In the genomic region with DNA sequence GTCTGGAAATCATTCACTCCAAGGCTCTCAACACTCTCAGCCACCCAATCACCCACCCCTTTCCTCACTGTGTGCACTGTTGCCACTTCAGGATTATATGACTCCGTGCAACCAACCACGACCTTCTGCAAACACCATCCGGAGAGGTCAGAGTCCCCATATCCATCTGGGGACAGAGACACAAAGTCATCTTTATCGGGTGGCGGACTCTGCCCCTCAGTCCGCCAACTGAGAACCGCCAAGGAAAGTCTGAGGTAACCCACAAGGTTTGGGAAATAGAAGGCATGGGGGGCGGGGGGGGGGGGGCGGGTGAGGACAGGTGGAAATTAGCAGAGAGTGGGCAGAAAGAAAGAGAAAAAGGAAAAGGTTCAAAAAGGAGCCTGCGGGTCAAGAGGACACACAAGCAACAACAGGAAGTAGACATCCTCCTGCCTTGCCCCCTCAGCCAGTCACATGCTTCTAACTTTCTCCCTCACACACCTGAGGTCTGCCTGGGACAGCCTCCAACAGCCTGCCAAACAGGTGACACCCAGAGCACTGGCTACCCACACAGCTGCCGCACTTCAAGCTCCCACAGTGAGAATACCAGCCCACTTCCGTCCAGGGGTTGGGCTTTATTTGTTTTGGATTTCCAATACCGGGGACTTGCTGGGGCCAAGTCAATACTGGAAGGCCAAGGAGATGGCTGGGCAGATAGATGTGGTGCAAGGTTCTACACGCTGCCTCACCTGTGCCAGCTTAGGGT, we compare ENCODE assay signal across 11 cellular contexts. TPM values are rescaled to one million over a fixed set of nuclear protein-coding genes. Genes with fewer than 3 reads are reported as not detected.
DNase-seq lines count a peak whose midpoint lies in the region; ATAC-seq and TF ChIP-seq lines count a peak whose summit lies in the region.
"Had no signal": no experiment of that assay in that cellular context is flagged by ENCODE, and none has a peak within 500 bp of the region (broad histone marks: within the 10 kb centered on the region; RNA-seq: fewer than 3 reads in every experiment).

No MANE protein-coding gene starts in this region.

- CTCF ChIA-PET in CD4-positive, alpha-beta memory T cell (lab: Charles Lee; ENCODE audit: partially characterized antibody) = no interaction called here
- CTCF ChIA-PET in WTC11 (lab: Charles Lee) = interaction anchor here (2.7 kb wide), 1 partner anchor 34 kb away, joined by 10 read pairs; no protein-coding TSS in a partner anchor

- no peak overlapping the region for H3K27ac ChIP-seq in CD4-positive, alpha-beta memory T cell (ENCODE audit: low read depth, low read length)
- H3K27ac ChIP-seq in lower lobe of right lung = no peak overlapping the region
- no peak overlapping the region for H3K27ac ChIP-seq in foreskin keratinocyte

- no peak for ATAC-seq in WTC11
- ATAC-seq in lower lobe of right lung = peak; percentile 82 to 89
- no peak for ATAC-seq in foreskin keratinocyte
- ATAC-seq in GM19463 (IDR thresholded peaks at IDR 0.05; ENCODE audit: unreplicated experiment) = no peak

- peak overlapping the region in 4 of 7 donors; percentile 22 to 78 (median 48) for H3K27ac Mint-ChIP-seq in CD4-positive, alpha-beta memory T cell
- peak overlapping the region; percentile 45; the same call in 1 of the 2 replicates for H3K27ac Mint-ChIP-seq in WTC11

- no peak for DNase-seq in CD4-positive, alpha-beta memory T cell
- DNase-seq in DMS79 treated with DMSO at 0.1 percent for 48 hours (lab: John Stamatoyannopoulos, UW) (peak; percentile 22), WTC11 (ENCODE audit: low spot score) (no peak), lower lobe of right lung (peak; percentile 67), foreskin keratinocyte (no peak), iPS-NIHi7 (ENCODE audit: extremely low spot score) (no peak), NCI-H446 (lab: John Stamatoyannopoulos, UW) (no peak)
- DNase-seq: C1 segment of cervical spinal cord, NCI-H187 had no signal

- TF ChIP-seq CTCF in WTC11 (IDR thresholded peaks at IDR 0.05) = no peak
- no peak for TF ChIP-seq CTCF in lower lobe of right lung (IDR thresholded peaks at IDR 0.05)
- TF ChIP-seq CTCF in foreskin keratinocyte (conservative IDR thresholded peaks at IDR 0.05) = no peak

- no peaks in the 10 kb centered on the region for H3K9me3 Mint-ChIP-seq in CD4-positive, alpha-beta memory T cell
- H3K9me3 Mint-ChIP-seq in WTC11 = no peaks in the 10 kb centered on the region
- H3K9me3 Mint-ChIP-seq: central memory CD8-positive, alpha-beta T cell had no signal

- H3K27me3 ChIP-seq in CD4-positive, alpha-beta memory T cell (ENCODE audit: insufficient read depth, low read length) = no peaks in the 10 kb centered on the region
- H3K27me3 ChIP-seq in lower lobe of right lung (ENCODE audit: low read depth) (no peaks in the 10 kb centered on the region), foreskin keratinocyte (no peaks in the 10 kb centered on the region)

- H3K9me3 ChIP-seq in CD4-positive, alpha-beta memory T cell (ENCODE audit: control insufficient read depth in 1 of 2, low read length in 2 of 2) = no peaks in the 10 kb centered on the region
- H3K9me3 ChIP-seq in lower lobe of right lung = no peaks in the 10 kb centered on the region

- intact Hi-C loops in CD4-positive, alpha-beta memory T cell (cut with micrococcal nuclease) = no loop called here
- intact Hi-C loops in lower lobe of right lung (cut with DNase I) = no loop called here

- peaks cover 0 to 9% of the 10 kb centered on the region in 2 donors for H3K36me3 Mint-ChIP-seq in CD4-positive, alpha-beta memory T cell
- H3K36me3 Mint-ChIP-seq in WTC11 = peaks cover 4% of the 10 kb centered on the region; the same call in 1 of the 2 replicates

- POLR2A ChIA-PET in CD4-positive, alpha-beta memory T cell (lab: Charles Lee; ENCODE audit: partially characterized antibody) = no interaction called here
- POLR2A ChIA-PET in WTC11 (lab: Charles Lee) = no interaction called here

- H3K4me1 Mint-ChIP-seq in CD4-positive, alpha-beta memory T cell = peaks cover 28 to 74% (median 45%) of the 10 kb centered on the region in 4 donors
- H3K4me1 Mint-ChIP-seq in WTC11 = peaks cover 81% of the 10 kb centered on the region

- no peaks in the 10 kb centered on the region for H3K27me3 Mint-ChIP-seq in CD4-positive, alpha-beta memory T cell
- no peaks in the 10 kb centered on the region for H3K27me3 Mint-ChIP-seq in WTC11 (ENCODE audit: low read depth)
- H3K27me3 Mint-ChIP-seq: central memory CD8-positive, alpha-beta T cell had no signal

- H3K4me1 ChIP-seq in CD4-positive, alpha-beta memory T cell (ENCODE audit: insufficient read depth, low read length) = peaks cover 6% of the 10 kb centered on the region
- H3K4me1 ChIP-seq in lower lobe of right lung = peaks cover 8% of the 10 kb centered on the region
- H3K4me1 ChIP-seq in foreskin keratinocyte = no peaks in the 10 kb centered on the region

- no peaks in the 10 kb centered on the region for H3K36me3 ChIP-seq in CD4-positive, alpha-beta memory T cell (ENCODE audit: insufficient read depth, low read length)
- H3K36me3 ChIP-seq in lower lobe of right lung = no peaks in the 10 kb centered on the region

- no peak overlapping the region for H3K4me3 Mint-ChIP-seq in CD4-positive, alpha-beta memory T cell
- H3K4me3 Mint-ChIP-seq in WTC11 = no peak overlapping the region
- H3K4me3 Mint-ChIP-seq: central memory CD8-positive, alpha-beta T cell had no signal

- H3K4me3 ChIP-seq in CD4-positive, alpha-beta memory T cell (ENCODE audit: low read length in 2 of 2) = no peak overlapping the region
- H3K4me3 ChIP-seq in lower lobe of right lung = no peak overlapping the region

TF ChIP-seq in WTC11, 78 proteins besides CTCF, POLR2A, EP300 and RAD21 (continues in another document):
- TF ChIP-seq, protein P1, sequence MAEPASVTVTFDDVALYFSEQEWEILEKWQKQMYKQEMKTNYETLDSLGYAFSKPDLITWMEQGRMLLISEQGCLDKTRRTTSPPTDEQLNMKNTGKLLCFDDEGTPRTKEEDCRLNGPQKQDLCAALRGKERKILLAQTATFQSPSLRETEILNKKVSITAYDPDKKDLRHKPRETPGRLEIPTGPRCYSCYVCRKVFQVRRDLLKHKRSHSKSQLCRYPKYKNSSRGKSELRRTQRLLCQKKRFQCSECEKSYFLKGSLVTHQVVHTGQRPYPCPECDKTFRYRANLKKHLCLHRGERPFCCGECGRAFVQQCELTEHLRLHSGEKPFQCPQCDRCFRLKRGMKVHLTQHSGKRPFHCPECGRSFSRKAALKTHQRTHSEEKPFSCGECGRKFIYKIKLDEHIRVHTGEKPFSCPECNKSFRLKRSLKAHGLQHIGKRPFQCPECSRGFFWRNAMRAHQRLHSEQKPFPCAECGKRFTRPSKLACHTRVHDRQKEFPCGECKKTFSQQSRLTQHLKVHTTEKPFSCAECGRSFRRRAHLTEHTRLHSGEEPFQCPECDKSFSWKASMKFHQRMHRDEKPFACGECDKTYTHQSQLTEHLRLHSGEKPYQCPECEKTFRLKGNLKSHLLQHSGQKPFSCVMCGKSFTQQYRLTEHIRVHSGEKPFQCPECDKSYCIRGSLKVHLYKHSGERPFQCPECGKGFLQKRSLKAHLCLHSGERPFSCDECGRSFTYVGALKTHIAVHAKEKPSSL (CRISPR knock-in tag; conservative IDR thresholded peaks at IDR 0.05) = no peak
- TF ChIP-seq GRHL2 (CRISPR knock-in tag; IDR thresholded peaks at IDR 0.05; ENCODE audit: insufficient replicate concordance, severe bottlenecking) (no peak), EMX1 (CRISPR knock-in tag; IDR thresholded peaks at IDR 0.05) (no peak), FOXK1 (CRISPR knock-in tag; IDR thresholded peaks at IDR 0.05) (no peak), GTF2I (CRISPR knock-in tag; conservative IDR thresholded peaks at IDR 0.05) (no peak), TP53 (CRISPR knock-in tag; IDR thresholded peaks at IDR 0.05) (no peak), RELA (CRISPR knock-in tag; IDR thresholded peaks at IDR 0.05; ENCODE audit: borderline replicate concordance) (no peak)
- TF ChIP-seq, protein P2, sequence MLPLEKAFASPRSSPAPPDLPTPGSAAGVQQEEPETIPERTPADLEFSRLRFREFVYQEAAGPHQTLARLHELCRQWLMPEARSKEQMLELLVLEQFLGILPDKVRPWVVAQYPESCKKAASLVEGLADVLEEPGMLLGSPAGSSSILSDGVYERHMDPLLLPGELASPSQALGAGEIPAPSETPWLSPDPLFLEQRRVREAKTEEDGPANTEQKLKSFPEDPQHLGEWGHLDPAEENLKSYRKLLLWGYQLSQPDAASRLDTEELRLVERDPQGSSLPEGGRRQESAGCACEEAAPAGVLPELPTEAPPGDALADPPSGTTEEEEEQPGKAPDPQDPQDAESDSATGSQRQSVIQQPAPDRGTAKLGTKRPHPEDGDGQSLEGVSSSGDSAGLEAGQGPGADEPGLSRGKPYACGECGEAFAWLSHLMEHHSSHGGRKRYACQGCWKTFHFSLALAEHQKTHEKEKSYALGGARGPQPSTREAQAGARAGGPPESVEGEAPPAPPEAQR (CRISPR knock-in tag; IDR thresholded peaks at IDR 0.05) = no peak
- TF ChIP-seq, protein P3, sequence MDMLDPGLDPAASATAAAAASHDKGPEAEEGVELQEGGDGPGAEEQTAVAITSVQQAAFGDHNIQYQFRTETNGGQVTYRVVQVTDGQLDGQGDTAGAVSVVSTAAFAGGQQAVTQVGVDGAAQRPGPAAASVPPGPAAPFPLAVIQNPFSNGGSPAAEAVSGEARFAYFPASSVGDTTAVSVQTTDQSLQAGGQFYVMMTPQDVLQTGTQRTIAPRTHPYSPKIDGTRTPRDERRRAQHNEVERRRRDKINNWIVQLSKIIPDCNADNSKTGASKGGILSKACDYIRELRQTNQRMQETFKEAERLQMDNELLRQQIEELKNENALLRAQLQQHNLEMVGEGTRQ (CRISPR knock-in tag; IDR thresholded peaks at IDR 0.05) = no peak
- TF ChIP-seq, protein P4, sequence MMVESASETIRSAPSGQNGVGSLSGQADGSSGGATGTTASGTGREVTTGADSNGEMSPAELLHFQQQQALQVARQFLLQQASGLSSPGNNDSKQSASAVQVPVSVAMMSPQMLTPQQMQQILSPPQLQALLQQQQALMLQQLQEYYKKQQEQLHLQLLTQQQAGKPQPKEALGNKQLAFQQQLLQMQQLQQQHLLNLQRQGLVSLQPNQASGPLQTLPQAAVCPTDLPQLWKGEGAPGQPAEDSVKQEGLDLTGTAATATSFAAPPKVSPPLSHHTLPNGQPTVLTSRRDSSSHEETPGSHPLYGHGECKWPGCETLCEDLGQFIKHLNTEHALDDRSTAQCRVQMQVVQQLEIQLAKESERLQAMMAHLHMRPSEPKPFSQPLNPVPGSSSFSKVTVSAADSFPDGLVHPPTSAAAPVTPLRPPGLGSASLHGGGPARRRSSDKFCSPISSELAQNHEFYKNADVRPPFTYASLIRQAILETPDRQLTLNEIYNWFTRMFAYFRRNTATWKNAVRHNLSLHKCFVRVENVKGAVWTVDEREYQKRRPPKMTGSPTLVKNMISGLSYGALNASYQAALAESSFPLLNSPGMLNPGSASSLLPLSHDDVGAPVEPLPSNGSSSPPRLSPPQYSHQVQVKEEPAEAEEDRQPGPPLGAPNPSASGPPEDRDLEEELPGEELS (CRISPR knock-in tag; IDR thresholded peaks at IDR 0.05) = no peak

RNA-seq across cellular contexts. Expression of a gene that starts 58.1 kb away (rescaled TPM):
- 10 to 100 TPM; 67.6 to 87.6 TPM for total RNA-seq in CD4-positive, alpha-beta memory T cell
- polyA plus RNA-seq in CD4-positive, alpha-beta memory T cell = 10 to 100 TPM; 10.9 to 22.7 TPM
- 98.8 to 115 TPM (median 105 TPM) in 3 replicates for total RNA-seq in WTC11 (2021)
- total RNA-seq in lower lobe of right lung = 44.0 TPM
- 12.7 and 14.9 TPM in 2 replicates for total RNA-seq in foreskin keratinocyte
- polyA plus RNA-seq in foreskin keratinocyte = 13.3 and 17.0 TPM in 2 replicates

Comparison
In these comparisons a context has a peak if more than half of its experiments do, and no peak if none do; other contexts are left out.
1. DNase-seq: peak in DMS79 treated with DMSO at 0.1 percent for 48 hours (single experiment) and lower lobe of right lung (single experiment); none in CD4-positive, alpha-beta memory T cell (0 of 5), WTC11 (single experiment), foreskin keratinocyte (0 of 2), iPS-NIHi7 (single experiment) and NCI-H446 (0 of 2).
2. ATAC-seq: peak in lower lobe of right lung (2 of 2); none in WTC11 (single experiment), foreskin keratinocyte (single experiment) and GM19463 (single experiment).